9 cellular contexts compared by ENCODE assay signal in genomic region chr5:138282918-138283742, GRCh38. TPM values are rescaled to one million over a fixed set of nuclear protein-coding genes. Genes with fewer than 3 reads are reported as not detected.
A peak's percentile ranks its signal among the peaks of the same experiment; 100 is the strongest.
DNase-seq lines count a peak whose midpoint lies in the region; ATAC-seq and TF ChIP-seq lines count a peak whose summit lies in the region.
"Had no signal": no experiment of that assay in that cellular context is flagged by ENCODE, and none has a peak within 500 bp of the region (broad histone marks: within the 10 kb centered on the region; RNA-seq: fewer than 3 reads in every experiment).

No MANE protein-coding gene starts in this region.

- ATAC-seq in HG03442 (IDR thresholded peaks at IDR 0.05; ENCODE audit: unreplicated experiment) (no peak), HG03432 (IDR thresholded peaks at IDR 0.05; ENCODE audit: unreplicated experiment) (no peak), GM21723 (IDR thresholded peaks at IDR 0.05; ENCODE audit: unreplicated experiment) (no peak)

- H3K4me3 ChIP-seq in H7 (ENCODE audit: insufficient read depth, low read depth, low read length), result no peak overlapping the region
- H3K4me3 ChIP-seq in OCI-LY7 (ENCODE audit: low read depth, low read length, poor library complexity, severe bottlenecking), result no peak overlapping the region
- H3K4me3 ChIP-seq in endodermal cell (ENCODE audit: low read length), result no peak overlapping the region

- H4K20me1 ChIP-seq in OCI-LY7 (ENCODE audit: insufficient read depth, low read length), result no peaks in the 10 kb centered on the region

- peak; percentile 66 for DNase-seq in COLO829 (ENCODE audit: low spot score)
- DNase-seq in H7, result peak; percentile 65
- DNase-seq in OCI-LY7 (ENCODE audit: low spot score), result peak; percentile 30
- peak; percentile 80 for DNase-seq in endodermal cell
- DNase-seq in mucosa of gallbladder (ENCODE audit: low spot score), result peak; percentile 21

- no peak overlapping the region for H3K9ac ChIP-seq in endodermal cell (ENCODE audit: extremely low read depth, low read length, poor library complexity, severe bottlenecking)

- peak; percentile 64 for TF ChIP-seq CTCF in OCI-LY7 (conservative IDR thresholded peaks at IDR 0.05; ENCODE audit: low read length)
- peak; percentile 85 for TF ChIP-seq CTCF in endodermal cell (conservative IDR thresholded peaks at IDR 0.05)

- H3K4me1 ChIP-seq in OCI-LY7 (ENCODE audit: insufficient read depth, low read length, poor library complexity, severe bottlenecking) (no peaks in the 10 kb centered on the region), endodermal cell (ENCODE audit: control insufficient read depth, insufficient read depth, low read length) (no peaks in the 10 kb centered on the region)

- BruUV-seq in OCI-LY7 (replicated peaks; lab: Mats Ljungman, UMichigan), result no TSS peak

- POLR2A ChIA-PET in OCI-LY7 (lab: Charles Lee), result no interaction called here

- intact Hi-C loops in OCI-LY7 (cut with micrococcal nuclease; ENCODE audit: unreplicated experiment), result loop anchor here (2.0 kb wide), 1 partner anchor 102 kb away; no protein-coding TSS in a partner anchor

- H3K27me3 Mint-ChIP-seq in endodermal cell (ENCODE audit: insufficient read depth), result no peaks in the 10 kb centered on the region

- H3K36me3 ChIP-seq in H7 (replicated peaks; ENCODE audit: control insufficient read depth, insufficient read depth, low read length) (peaks cover 8% of the 10 kb centered on the region), OCI-LY7 (ENCODE audit: insufficient read depth, low read length) (peaks cover 21% of the 10 kb centered on the region; the same call in 1 of the 2 replicates), endodermal cell (ENCODE audit: control insufficient read depth, insufficient read depth, low read length) (peaks cover 22% of the 10 kb centered on the region)

- CTCF ChIA-PET in OCI-LY7 (lab: Charles Lee; ENCODE audit: unreplicated experiment), result no interaction called here

- H3K4me2 ChIP-seq in OCI-LY7 (ENCODE audit: low read length), result no peak overlapping the region

- 88 to 90% methylated on average over 3 to 7 of the region's 7 CpGs for WGBS in endodermal cell (ENCODE audit: insufficient coverage in 1 of 2, insufficient read length in 1 of 2), 2 experiments

- H3K36me3 Mint-ChIP-seq in endodermal cell (ENCODE audit: low read depth), result peaks cover 5% of the 10 kb centered on the region

- H3K79me2 ChIP-seq in OCI-LY7 (ENCODE audit: insufficient read depth, low read depth, low read length), result no peaks in the 10 kb centered on the region

- H3K4me1 Mint-ChIP-seq in endodermal cell, result no peaks in the 10 kb centered on the region

- no peak overlapping the region for H2AFZ ChIP-seq in OCI-LY7 (ENCODE audit: low read length)

- no peaks in the 10 kb centered on the region for H3K9me2 ChIP-seq in OCI-LY7 (ENCODE audit: insufficient read depth, low read length)

- H3K27me3 ChIP-seq in H7 (ENCODE audit: control insufficient read depth, insufficient read depth, low read length), result no peaks in the 10 kb centered on the region
- no peaks in the 10 kb centered on the region for H3K27me3 ChIP-seq in endodermal cell (ENCODE audit: control insufficient read depth, insufficient read depth, low read length, poor library complexity, severe bottlenecking)

- H3K27ac Mint-ChIP-seq in endodermal cell, result no peak overlapping the region

- H3K9me3 Mint-ChIP-seq in endodermal cell, result no peaks in the 10 kb centered on the region

- H3K9me3 ChIP-seq in OCI-LY7 (ENCODE audit: low read length) (no peaks in the 10 kb centered on the region), endodermal cell (ENCODE audit: control insufficient read depth, low read length) (no peaks in the 10 kb centered on the region)

- no peak overlapping the region for H3K4me3 Mint-ChIP-seq in endodermal cell

- H3K27ac ChIP-seq in OCI-LY7 (ENCODE audit: low read depth, low read length, poor library complexity, severe bottlenecking) (no peak overlapping the region), endodermal cell (ENCODE audit: low read depth, low read length) (peak overlapping the region; percentile 32)

RNA-seq across cellular contexts. Expression of gene GFRA3, which starts 8.7 kb away (rescaled TPM):
- total RNA-seq in H7 (2014; rRNA removed; shearing (Covaris generic)), result 0.45 and 1.0 TPM in 2 replicates
- total RNA-seq in OCI-LY7 (2014; rRNA removed; shearing (Covaris generic)), result 0.08 TPM in 1 of 2 replicates, not detected in the other
- total RNA-seq in OCI-LY7 (2022) (not detected in 2 replicates), endodermal cell (under 1 TPM in 1 of 2 donors, not detected in 1; 0.13 TPM), mucosa of gallbladder (2.2 TPM)
- 2.5 TPM for polyA plus RNA-seq in endodermal cell (2013, experiment 1 of 2)
- 1.9 TPM for polyA plus RNA-seq in endodermal cell (2013, experiment 2 of 2)
- total RNA-seq: mononuclear cell had no signal

RNA-seq across cellular contexts. Expression of gene CDC25C, which starts 48.5 kb away (rescaled TPM):
- 36.0 and 38.7 TPM in 2 replicates for total RNA-seq in H7 (2014; rRNA removed; shearing (Covaris generic))
- 19.2 and 21.8 TPM in 2 replicates for total RNA-seq in OCI-LY7 (2014; rRNA removed; shearing (Covaris generic))
- total RNA-seq in OCI-LY7 (2022), result 21.1 and 26.9 TPM in 2 replicates
- 10 to 100 TPM; 14.8 to 30.6 TPM for total RNA-seq in endodermal cell
- 34.8 TPM for polyA plus RNA-seq in endodermal cell (2013, experiment 1 of 2)
- polyA plus RNA-seq in endodermal cell (2013, experiment 2 of 2), result 33.9 TPM
- total RNA-seq in mucosa of gallbladder, result 0.37 TPM

RNA-seq across cellular contexts. Expression of gene FAM53C, which starts 54.9 kb away (rescaled TPM):
- total RNA-seq in H7 (2014; rRNA removed; shearing (Covaris generic)), result 70.4 and 74.5 TPM in 2 replicates
- total RNA-seq in OCI-LY7 (2014; rRNA removed; shearing (Covaris generic)), result 38.4 and 42.3 TPM in 2 replicates
- total RNA-seq in OCI-LY7 (2022) (46.5 and 47.8 TPM in 2 replicates), endodermal cell (10 to 100 TPM; 41.6 to 46.4 TPM), mucosa of gallbladder (29.2 TPM)
- 46.5 TPM for polyA plus RNA-seq in endodermal cell (2013, experiment 1 of 2)
- 41.4 TPM for polyA plus RNA-seq in endodermal cell (2013, experiment 2 of 2)

Comparison
In these comparisons a context has a peak if more than half of its experiments do, and no peak if none do; other contexts are left out.
1. DNase-seq: peak in every context shown above with its lines; median percentile 80 in endodermal cell; 66 in COLO829; 65 in H7; 30 in OCI-LY7; 21 in mucosa of gallbladder.
2. RNA of gene CDC25C, which starts 48.5 kb away (total RNA-seq): 36.0 to 38.7 TPM in H7, 14.8 to 30.6 TPM in endodermal cell and 19.2 to 26.9 TPM in OCI-LY7; 0.37 TPM in mucosa of gallbladder (single experiment); every median in the first group is over 10 times any median in the second.